ENCODE assay signal across 12 cellular contexts in genomic region chr10:95517536-95518454, GRCh38. TPM values are rescaled to one million over a fixed set of nuclear protein-coding genes. Genes with fewer than 3 reads are reported as not detected.
DNase-seq lines count a peak whose midpoint lies in the region; ATAC-seq and TF ChIP-seq lines count a peak whose summit lies in the region.
"Had no signal": no experiment of that assay in that cellular context is flagged by ENCODE, and none has a peak within 500 bp of the region (broad histone marks: within the 10 kb centered on the region; RNA-seq: fewer than 3 reads in every experiment).

No MANE protein-coding gene starts in this region.

- DNase-seq in Caki2 (ENCODE audit: low read depth) (peak; percentile 85), PC-9 (peak; percentile 8 to 73), erythroblast (lab: John Stamatoyannopoulos, UW) (peak; percentile 87), myocyte (ENCODE audit: low read depth) (peak; percentile 58), SIG-M5 treated with dmso at 0.1 percent for 504 hours (lab: John Stamatoyannopoulos, UW; ENCODE audit: unreplicated experiment) (no peak)
- DNase-seq in effector CD8-positive, alpha-beta T cell (lab: John Stamatoyannopoulos, UW), result no peak
- DNase-seq: adrenal gland; CD4-positive, alpha-beta memory T cell; NCI-H2029; WERI-Rb-1 had no signal

- no peak for TF ChIP-seq POLR2A in erythroblast (IDR thresholded peaks at IDR 0.05; ENCODE audit: low read length)

- no peaks in the 10 kb centered on the region for H4K20me1 ChIP-seq in PC-9 (ENCODE audit: insufficient read depth)

- no peaks in the 10 kb centered on the region for H3K9me2 ChIP-seq in PC-9 (ENCODE audit: insufficient read depth)

- no peaks in the 10 kb centered on the region for H3K79me2 ChIP-seq in PC-9 (ENCODE audit: low read depth)

- no peak overlapping the region for H3K27ac ChIP-seq in PC-9
- H3K27ac ChIP-seq: WERI-Rb-1 had no signal

- peaks cover 7% of the 10 kb centered on the region; the same call in 1 of the 2 replicates for H3F3A ChIP-seq in PC-9 (ENCODE audit: insufficient read depth, low read depth)

- POLR2A ChIA-PET in PC-9 (lab: Charles Lee; ENCODE audit: unreplicated experiment), result no interaction called here

- intact Hi-C loops in PC-9 (cut with micrococcal nuclease; ENCODE audit: unreplicated experiment), result no loop called here

- CTCF ChIA-PET in PC-9 (lab: Charles Lee), result no interaction called here

- in situ Hi-C loops in Caki2 (cut with HindIII; ENCODE audit: low pct_unique_long_range_greater_than_20kb, low sequenced_read_pairs), result no loop called here

- H3K36me3 ChIP-seq in PC-9 (ENCODE audit: low read depth), result no peaks in the 10 kb centered on the region
- H3K36me3 ChIP-seq: adrenal gland, WERI-Rb-1 had no signal

- peak overlapping the region; percentile 30 for H3K4me2 ChIP-seq in PC-9

- TF ChIP-seq CTCF in PC-9 (conservative IDR thresholded peaks at IDR 0.05), result no peak

- ATAC-seq in HG02870 (IDR thresholded peaks at IDR 0.05; ENCODE audit: unreplicated experiment) (no peak), GM21367 (IDR thresholded peaks at IDR 0.05; ENCODE audit: unreplicated experiment) (no peak)

- H3K4me1 ChIP-seq in PC-9 (replicated peaks; ENCODE audit: insufficient read depth), result peaks cover 9% of the 10 kb centered on the region; the same call in 1 of the 2 replicates

- no peak overlapping the region for H3K4me3 ChIP-seq in PC-9
- H3K4me3 ChIP-seq: adrenal gland had no signal

- H3K9me3 ChIP-seq in PC-9 (ENCODE audit: insufficient read depth, low read depth), result no peaks in the 10 kb centered on the region
- H3K9me3 ChIP-seq: adrenal gland had no signal

- H3K27me3 ChIP-seq in PC-9 (ENCODE audit: insufficient read depth, low read depth), result no peaks in the 10 kb centered on the region
- H3K27me3 ChIP-seq: adrenal gland had no signal

- no TSS peak for BruUV-seq in PC-9 (replicated peaks; lab: Mats Ljungman, UMichigan)

- no peak overlapping the region for H2AFZ ChIP-seq in PC-9

RNA-seq across cellular contexts. Expression of gene SORBS1, which starts 43.4 kb away (rescaled TPM):
- 2.7 and 3.4 TPM in 2 replicates for total RNA-seq in Caki2 (2014; rRNA removed; shearing (Covaris generic); ENCODE audit: low replicate concordance)
- total RNA-seq in PC-9 (2021) (5.0 and 5.5 TPM in 2 replicates), myocyte (42.4 and 112 TPM in 2 replicates)
- 14.0 TPM for polyA plus RNA-seq in myocyte (2012)

Comparison
In these comparisons a context has a peak if more than half of its experiments do, and no peak if none do; other contexts are left out.
1. DNase-seq: peak in Caki2 (single experiment), PC-9 (2 of 2), erythroblast (2 of 2) and myocyte (single experiment); none in SIG-M5 treated with dmso at 0.1 percent for 504 hours (single experiment) and effector CD8-positive, alpha-beta T cell (single experiment).